14 cellular contexts compared by ENCODE assay signal in the genomic region with DNA sequence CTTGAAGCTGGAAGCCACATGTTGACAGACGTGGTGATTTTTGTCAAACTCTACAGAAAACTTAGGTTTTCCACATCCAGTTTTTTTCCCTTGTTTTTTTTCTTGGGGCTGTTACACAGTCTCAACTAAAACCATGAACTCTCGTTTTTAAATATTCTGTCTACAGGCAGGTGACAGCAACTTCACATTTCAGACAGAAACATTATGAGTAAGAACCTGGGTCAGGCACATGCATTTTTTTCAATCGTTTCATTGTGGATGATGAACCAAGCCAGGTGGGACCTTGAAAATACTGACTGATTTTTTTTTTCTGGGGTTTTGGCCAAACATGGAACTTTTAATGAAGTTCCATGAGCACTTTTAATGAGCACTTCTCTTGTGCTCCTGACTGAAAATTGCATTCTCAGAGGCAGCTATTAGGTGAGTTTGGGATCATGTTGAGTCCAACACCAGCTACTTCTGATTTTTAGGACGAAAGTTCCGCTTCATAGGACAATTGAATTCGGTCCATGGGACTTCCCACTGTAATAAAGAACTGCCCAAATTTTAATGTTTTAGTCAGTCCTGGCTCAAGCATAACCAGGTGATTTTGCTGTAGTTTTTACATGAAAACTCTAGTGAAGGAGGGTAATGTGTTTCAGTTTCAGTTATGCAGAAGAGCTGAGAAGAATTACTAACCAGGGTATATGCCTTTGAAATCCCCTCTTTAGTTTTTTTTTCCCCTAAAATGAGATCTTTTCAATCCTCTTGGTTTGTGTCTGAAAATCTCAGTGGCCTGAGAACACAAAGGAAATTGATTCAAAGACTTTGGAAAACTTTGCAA.
DNase-seq lines count a peak whose midpoint lies in the region; ATAC-seq and TF ChIP-seq lines count a peak whose summit lies in the region.
"Had no signal": no experiment of that assay in that cellular context is flagged by ENCODE, and none has a peak within 500 bp of the region (broad histone marks: within the 10 kb centered on the region; RNA-seq: fewer than 3 reads in every experiment).

No MANE protein-coding gene starts in this region.

- H3K79me2 ChIP-seq in PC-9 (ENCODE audit: low read depth): no peaks in the 10 kb centered on the region

- TF ChIP-seq CTCF in GM12865 (IDR thresholded peaks at IDR 0.05; ENCODE audit: insufficient read depth, low read depth, low read length, missing control alignments) (no peak), PC-9 (conservative IDR thresholded peaks at IDR 0.05) (no peak)

- ATAC-seq in GM19324 (IDR thresholded peaks at IDR 0.05; ENCODE audit: low FRiP score, unreplicated experiment) (peak; percentile 80), HG02588 (IDR thresholded peaks at IDR 0.05; ENCODE audit: unreplicated experiment) (peak; percentile 84), HG03159 (IDR thresholded peaks at IDR 0.05; ENCODE audit: unreplicated experiment) (peak; percentile 89)
- ATAC-seq: esophagus mucosa had no signal

- H3K4me3 ChIP-seq in GM12865 (ENCODE audit: low read depth, low read length) (no peak overlapping the region; the same call in 1 of the 2 replicates), PC-9 (no peak overlapping the region)
- H3K4me3 ChIP-seq: lung had no signal

- no peaks in the 10 kb centered on the region for H3K9me2 ChIP-seq in PC-9 (ENCODE audit: insufficient read depth)

- H3K36me3 ChIP-seq in PC-9 (ENCODE audit: low read depth): no peaks in the 10 kb centered on the region

- no peak overlapping the region for H3K27ac ChIP-seq in PC-9

- no TSS peak for BruUV-seq in PC-9 (replicated peaks; lab: Mats Ljungman, UMichigan)

- H2AFZ ChIP-seq in PC-9: no peak overlapping the region

- DNase-seq in GM12865 (ENCODE audit: low read depth) (peak; percentile 47), NCI-H2227 treated with DMSO at 0.1 percent for 48 hours (lab: John Stamatoyannopoulos, UW) (no peak), midbrain (lab: John Stamatoyannopoulos, UW) (no peak), PC-9 (no peak), NK-92 (lab: John Stamatoyannopoulos, UW; ENCODE audit: unreplicated experiment) (no peak)
- DNase-seq: DMS 273 treated with DMSO at 0.1 percent for 48 hours, MV-4-11, NCI-H446 treated with DMSO at 0.1 percent for 48 hours, T-helper 9 cell had no signal

- intact Hi-C loops in PC-9 (cut with micrococcal nuclease; ENCODE audit: unreplicated experiment): no loop called here

- no peaks in the 10 kb centered on the region for H3K9me3 ChIP-seq in PC-9 (ENCODE audit: insufficient read depth, low read depth)

- H3K4me2 ChIP-seq in PC-9: no peak overlapping the region

- peaks cover 80% of the 10 kb centered on the region for H3K27me3 ChIP-seq in PC-9 (ENCODE audit: insufficient read depth, low read depth)

- POLR2A ChIA-PET in PC-9 (lab: Charles Lee; ENCODE audit: unreplicated experiment): no interaction called here

- CTCF ChIA-PET in PC-9 (lab: Charles Lee): no interaction called here

- H3F3A ChIP-seq in PC-9 (ENCODE audit: insufficient read depth, low read depth): no peaks in the 10 kb centered on the region

- H3K4me1 ChIP-seq in PC-9 (replicated peaks; ENCODE audit: insufficient read depth): no peaks in the 10 kb centered on the region

- H4K20me1 ChIP-seq in PC-9 (ENCODE audit: insufficient read depth): no peaks in the 10 kb centered on the region
